1 cellular context compared by ENCODE assay signal in the genomic region with DNA sequence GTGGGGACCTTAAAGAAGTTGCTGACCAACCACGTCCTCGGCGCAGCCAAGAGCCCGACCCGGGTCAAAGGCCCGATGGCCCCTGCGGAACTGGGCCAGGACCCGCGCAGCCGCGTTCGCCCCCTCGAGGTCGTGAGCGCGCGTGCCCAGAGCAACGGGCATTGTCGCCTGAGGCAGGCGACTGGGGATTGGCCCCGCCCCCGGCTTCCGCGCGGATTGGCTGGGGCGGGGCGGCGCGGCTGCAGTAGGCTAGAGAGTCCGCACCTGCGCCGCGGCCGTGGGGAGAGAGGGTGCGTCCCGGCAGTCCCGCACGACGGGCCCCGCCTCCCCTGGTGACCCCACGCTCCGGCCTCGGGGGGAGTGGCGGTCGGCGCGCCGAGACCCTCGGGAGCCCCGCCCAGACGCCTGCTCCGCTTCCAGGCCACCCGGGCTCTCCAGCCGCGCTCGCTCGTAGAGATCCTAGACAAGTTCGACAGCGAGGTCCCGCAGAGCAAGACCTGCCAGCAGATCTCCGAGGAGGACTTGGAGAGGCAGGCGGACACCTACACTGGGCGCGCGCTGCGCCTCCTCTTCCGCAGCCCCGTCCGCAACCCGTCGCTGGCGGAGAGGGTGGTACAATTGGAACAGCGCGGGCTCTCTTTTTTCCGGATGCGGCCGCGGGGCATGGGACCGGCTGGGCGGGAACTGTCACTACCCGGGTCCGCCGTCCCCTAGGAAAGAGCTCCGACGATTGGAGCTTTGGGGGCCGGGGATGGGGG.
TF ChIP-seq lines count a peak whose summit lies in the region.

No MANE protein-coding gene starts in this region.

TF ChIP-seq in K562, 482 proteins besides CTCF, POLR2A, EP300 and RAD21 (continued from another document and continues in another):
- TF ChIP-seq, protein P1, sequence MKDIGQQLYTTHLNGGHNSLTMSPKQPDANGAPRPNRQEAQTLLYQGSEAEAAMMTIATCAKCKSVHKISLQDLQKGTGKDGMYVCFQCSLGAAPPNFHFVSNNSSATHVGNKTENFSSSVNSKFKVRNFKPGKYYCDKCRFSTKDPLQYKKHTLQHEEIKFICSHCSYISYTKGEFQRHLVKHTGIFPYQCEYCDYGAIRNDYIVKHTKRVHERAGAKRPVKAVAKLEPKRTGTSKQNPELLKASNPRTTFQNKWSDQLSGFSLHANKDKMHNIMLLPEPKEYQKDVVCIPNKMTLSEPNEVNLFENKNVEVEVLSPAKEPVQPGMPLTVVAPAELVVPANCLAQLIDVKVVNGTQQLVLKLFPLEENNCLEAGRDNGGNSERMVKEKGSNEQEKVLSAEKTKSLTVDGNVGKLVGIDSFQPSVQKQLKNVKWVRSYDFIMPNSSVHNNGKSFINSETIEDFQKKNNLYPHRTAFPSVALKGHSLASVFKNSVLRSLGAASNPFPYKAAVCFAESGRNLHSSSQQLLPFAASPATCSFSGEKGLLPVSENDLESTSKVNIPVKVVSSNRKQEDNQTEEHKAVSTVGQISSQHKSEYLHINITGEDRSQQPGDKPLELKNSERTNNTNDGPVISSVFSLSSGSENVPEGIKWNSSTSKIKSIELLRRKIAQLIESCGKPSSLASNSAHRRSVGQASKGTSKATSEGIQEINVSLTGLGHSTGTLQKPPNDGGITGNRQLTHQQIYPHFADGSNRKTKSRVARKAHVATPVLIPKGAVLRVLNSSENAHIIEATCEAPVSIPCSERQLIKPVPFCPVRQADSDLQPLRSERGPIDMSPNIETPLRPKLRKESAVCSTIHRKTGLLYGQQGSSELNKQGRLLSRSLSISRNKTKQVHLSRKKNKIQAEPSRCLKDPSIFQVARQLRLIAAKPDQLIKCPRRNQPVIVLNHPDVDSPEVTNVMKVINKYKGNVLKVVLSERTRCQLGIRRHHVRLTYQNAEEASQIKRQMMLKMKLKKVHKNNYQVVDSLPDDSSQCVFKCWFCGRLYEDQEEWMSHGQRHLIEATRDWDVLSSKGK (CRISPR knock-in tag; IDR thresholded peaks at IDR 0.05), result no peak
- TF ChIP-seq DDX20 (tag; IDR thresholded peaks at IDR 0.05; ENCODE audit: low read depth) (no peak), ZC3H4 (CRISPR knock-in tag; IDR thresholded peaks at IDR 0.05; ENCODE audit: borderline replicate concordance) (no peak), NR4A1 (CRISPR knock-in tag; IDR thresholded peaks at IDR 0.05) (no peak), NR4A1 (tag; IDR thresholded peaks at IDR 0.05) (no peak), ZC3H11A (IDR thresholded peaks at IDR 0.05; ENCODE audit: low read depth, low read length) (peak; percentile 44; the same call in 1 of the 2 replicates), ZNF232 (CRISPR knock-in tag; IDR thresholded peaks at IDR 0.05) (no peak), MAFK (IDR thresholded peaks at IDR 0.05; ENCODE audit: low read length) (peak; percentile 30; the same call in 1 of the 2 replicates), HDAC3 (IDR thresholded peaks at IDR 0.05; ENCODE audit: borderline replicate concordance, partially characterized antibody) (no peak), SPI1 (IDR thresholded peaks at IDR 0.05; ENCODE audit: borderline replicate concordance, low read depth, low read length) (peak; percentile 73; the same call in 1 of the 2 replicates), PHF20 (IDR thresholded peaks at IDR 0.05; ENCODE audit: partially characterized antibody) (no peak), ZFP36 (IDR thresholded peaks at IDR 0.05; ENCODE audit: low read depth, low read length, partially characterized antibody) (peak; percentile 36), SRSF9 (IDR thresholded peaks at IDR 0.05; ENCODE audit: borderline replicate concordance, low read depth, low read length) (no peak), SIX5 (IDR thresholded peaks at IDR 0.05; ENCODE audit: borderline replicate concordance in 1 of 2, insufficient read depth in 1 of 2, low read depth in 1 of 2, low read length in 2 of 2) (no peak), GATAD2B (IDR thresholded peaks at IDR 0.05; ENCODE audit: borderline replicate concordance) (no peak), SREBF1 (IDR thresholded peaks at IDR 0.05; ENCODE audit: borderline replicate concordance, low read depth, low read length) (0 out of 2 replicates have a peak, but pooled peaks have one; percentile 62), ATF1 (CRISPR knock-in tag; IDR thresholded peaks at IDR 0.05) (no peak), ATF1 (tag; IDR thresholded peaks at IDR 0.05) (no peak), ZNF699 (CRISPR knock-in tag; IDR thresholded peaks at IDR 0.05; ENCODE audit: insufficient replicate concordance) (no peak)
- TF ChIP-seq, protein P2, sequence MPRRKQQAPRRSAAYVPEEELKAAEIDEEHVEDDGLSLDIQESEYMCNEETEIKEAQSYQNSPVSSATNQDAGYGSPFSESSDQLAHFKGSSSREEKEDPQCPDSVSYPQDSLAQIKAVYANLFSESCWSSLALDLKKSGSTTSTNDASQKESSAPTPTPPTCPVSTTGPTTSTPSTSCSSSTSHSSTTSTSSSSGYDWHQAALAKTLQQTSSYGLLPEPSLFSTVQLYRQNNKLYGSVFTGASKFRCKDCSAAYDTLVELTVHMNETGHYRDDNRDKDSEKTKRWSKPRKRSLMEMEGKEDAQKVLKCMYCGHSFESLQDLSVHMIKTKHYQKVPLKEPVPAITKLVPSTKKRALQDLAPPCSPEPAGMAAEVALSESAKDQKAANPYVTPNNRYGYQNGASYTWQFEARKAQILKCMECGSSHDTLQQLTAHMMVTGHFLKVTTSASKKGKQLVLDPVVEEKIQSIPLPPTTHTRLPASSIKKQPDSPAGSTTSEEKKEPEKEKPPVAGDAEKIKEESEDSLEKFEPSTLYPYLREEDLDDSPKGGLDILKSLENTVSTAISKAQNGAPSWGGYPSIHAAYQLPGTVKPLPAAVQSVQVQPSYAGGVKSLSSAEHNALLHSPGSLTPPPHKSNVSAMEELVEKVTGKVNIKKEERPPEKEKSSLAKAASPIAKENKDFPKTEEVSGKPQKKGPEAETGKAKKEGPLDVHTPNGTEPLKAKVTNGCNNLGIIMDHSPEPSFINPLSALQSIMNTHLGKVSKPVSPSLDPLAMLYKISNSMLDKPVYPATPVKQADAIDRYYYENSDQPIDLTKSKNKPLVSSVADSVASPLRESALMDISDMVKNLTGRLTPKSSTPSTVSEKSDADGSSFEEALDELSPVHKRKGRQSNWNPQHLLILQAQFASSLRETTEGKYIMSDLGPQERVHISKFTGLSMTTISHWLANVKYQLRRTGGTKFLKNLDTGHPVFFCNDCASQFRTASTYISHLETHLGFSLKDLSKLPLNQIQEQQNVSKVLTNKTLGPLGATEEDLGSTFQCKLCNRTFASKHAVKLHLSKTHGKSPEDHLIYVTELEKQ (CRISPR knock-in tag; IDR thresholded peaks at IDR 0.05), result no peak
- TF ChIP-seq, protein P3, sequence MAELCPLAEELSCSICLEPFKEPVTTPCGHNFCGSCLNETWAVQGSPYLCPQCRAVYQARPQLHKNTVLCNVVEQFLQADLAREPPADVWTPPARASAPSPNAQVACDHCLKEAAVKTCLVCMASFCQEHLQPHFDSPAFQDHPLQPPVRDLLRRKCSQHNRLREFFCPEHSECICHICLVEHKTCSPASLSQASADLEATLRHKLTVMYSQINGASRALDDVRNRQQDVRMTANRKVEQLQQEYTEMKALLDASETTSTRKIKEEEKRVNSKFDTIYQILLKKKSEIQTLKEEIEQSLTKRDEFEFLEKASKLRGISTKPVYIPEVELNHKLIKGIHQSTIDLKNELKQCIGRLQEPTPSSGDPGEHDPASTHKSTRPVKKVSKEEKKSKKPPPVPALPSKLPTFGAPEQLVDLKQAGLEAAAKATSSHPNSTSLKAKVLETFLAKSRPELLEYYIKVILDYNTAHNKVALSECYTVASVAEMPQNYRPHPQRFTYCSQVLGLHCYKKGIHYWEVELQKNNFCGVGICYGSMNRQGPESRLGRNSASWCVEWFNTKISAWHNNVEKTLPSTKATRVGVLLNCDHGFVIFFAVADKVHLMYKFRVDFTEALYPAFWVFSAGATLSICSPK (IDR thresholded peaks at IDR 0.05; ENCODE audit: borderline replicate concordance), result no peak
- TF ChIP-seq, protein P4, sequence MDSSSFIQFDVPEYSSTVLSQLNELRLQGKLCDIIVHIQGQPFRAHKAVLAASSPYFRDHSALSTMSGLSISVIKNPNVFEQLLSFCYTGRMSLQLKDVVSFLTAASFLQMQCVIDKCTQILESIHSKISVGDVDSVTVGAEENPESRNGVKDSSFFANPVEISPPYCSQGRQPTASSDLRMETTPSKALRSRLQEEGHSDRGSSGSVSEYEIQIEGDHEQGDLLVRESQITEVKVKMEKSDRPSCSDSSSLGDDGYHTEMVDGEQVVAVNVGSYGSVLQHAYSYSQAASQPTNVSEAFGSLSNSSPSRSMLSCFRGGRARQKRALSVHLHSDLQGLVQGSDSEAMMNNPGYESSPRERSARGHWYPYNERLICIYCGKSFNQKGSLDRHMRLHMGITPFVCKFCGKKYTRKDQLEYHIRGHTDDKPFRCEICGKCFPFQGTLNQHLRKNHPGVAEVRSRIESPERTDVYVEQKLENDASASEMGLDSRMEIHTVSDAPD (CRISPR knock-in tag; IDR thresholded peaks at IDR 0.05), result no peak
- TF ChIP-seq, protein P5, sequence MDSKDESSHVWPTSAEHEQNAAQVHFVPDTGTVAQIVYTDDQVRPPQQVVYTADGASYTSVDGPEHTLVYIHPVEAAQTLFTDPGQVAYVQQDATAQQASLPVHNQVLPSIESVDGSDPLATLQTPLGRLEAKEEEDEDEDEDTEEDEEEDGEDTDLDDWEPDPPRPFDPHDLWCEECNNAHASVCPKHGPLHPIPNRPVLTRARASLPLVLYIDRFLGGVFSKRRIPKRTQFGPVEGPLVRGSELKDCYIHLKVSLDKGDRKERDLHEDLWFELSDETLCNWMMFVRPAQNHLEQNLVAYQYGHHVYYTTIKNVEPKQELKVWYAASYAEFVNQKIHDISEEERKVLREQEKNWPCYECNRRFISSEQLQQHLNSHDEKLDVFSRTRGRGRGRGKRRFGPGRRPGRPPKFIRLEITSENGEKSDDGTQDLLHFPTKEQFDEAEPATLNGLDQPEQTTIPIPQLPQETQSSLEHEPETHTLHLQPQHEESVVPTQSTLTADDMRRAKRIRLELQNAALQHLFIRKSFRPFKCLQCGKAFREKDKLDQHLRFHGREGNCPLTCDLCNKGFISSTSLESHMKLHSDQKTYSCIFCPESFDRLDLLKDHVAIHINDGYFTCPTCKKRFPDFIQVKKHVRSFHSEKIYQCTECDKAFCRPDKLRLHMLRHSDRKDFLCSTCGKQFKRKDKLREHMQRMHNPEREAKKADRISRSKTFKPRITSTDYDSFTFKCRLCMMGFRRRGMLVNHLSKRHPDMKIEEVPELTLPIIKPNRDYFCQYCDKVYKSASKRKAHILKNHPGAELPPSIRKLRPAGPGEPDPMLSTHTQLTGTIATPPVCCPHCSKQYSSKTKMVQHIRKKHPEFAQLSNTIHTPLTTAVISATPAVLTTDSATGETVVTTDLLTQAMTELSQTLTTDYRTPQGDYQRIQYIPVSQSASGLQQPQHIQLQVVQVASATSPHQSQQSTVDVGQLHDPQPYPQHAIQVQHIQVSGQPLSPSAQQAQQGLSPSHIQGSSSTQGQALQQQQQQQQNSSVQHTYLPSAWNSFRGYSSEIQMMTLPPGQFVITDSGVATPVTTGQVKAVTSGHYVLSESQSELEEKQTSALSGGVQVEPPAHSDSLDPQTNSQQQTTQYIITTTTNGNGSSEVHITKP (IDR thresholded peaks at IDR 0.05; ENCODE audit: partially characterized antibody), result no peak
- TF ChIP-seq, protein P6, sequence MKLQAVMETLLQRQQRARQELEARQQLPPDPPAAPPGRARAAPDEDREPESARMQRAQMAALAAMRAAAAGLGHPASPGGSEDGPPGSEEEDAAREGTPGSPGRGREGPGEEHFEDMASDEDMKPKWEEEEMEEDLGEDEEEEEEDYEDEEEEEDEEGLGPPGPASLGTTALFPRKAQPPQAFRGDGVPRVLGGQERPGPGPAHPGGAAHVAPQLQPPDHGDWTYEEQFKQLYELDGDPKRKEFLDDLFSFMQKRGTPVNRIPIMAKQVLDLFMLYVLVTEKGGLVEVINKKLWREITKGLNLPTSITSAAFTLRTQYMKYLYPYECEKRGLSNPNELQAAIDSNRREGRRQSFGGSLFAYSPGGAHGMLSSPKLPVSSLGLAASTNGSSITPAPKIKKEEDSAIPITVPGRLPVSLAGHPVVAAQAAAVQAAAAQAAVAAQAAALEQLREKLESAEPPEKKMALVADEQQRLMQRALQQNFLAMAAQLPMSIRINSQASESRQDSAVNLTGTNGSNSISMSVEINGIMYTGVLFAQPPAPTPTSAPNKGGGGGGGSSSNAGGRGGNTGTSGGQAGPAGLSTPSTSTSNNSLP (IDR thresholded peaks at IDR 0.05; ENCODE audit: borderline replicate concordance, low read depth, low read length), result no peak
- TF ChIP-seq, protein P7, sequence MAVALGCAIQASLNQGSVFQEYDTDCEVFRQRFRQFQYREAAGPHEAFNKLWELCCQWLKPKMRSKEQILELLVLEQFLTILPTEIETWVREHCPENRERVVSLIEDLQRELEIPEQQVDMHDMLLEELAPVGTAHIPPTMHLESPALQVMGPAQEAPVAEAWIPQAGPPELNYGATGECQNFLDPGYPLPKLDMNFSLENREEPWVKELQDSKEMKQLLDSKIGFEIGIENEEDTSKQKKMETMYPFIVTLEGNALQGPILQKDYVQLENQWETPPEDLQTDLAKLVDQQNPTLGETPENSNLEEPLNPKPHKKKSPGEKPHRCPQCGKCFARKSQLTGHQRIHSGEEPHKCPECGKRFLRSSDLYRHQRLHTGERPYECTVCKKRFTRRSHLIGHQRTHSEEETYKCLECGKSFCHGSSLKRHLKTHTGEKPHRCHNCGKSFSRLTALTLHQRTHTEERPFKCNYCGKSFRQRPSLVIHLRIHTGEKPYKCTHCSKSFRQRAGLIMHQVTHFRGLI (CRISPR knock-in tag; IDR thresholded peaks at IDR 0.05), result no peak
- TF ChIP-seq, protein P8, sequence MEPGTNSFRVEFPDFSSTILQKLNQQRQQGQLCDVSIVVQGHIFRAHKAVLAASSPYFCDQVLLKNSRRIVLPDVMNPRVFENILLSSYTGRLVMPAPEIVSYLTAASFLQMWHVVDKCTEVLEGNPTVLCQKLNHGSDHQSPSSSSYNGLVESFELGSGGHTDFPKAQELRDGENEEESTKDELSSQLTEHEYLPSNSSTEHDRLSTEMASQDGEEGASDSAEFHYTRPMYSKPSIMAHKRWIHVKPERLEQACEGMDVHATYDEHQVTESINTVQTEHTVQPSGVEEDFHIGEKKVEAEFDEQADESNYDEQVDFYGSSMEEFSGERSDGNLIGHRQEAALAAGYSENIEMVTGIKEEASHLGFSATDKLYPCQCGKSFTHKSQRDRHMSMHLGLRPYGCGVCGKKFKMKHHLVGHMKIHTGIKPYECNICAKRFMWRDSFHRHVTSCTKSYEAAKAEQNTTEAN (CRISPR knock-in tag; IDR thresholded peaks at IDR 0.05), result no peak
- TF ChIP-seq, protein P9, sequence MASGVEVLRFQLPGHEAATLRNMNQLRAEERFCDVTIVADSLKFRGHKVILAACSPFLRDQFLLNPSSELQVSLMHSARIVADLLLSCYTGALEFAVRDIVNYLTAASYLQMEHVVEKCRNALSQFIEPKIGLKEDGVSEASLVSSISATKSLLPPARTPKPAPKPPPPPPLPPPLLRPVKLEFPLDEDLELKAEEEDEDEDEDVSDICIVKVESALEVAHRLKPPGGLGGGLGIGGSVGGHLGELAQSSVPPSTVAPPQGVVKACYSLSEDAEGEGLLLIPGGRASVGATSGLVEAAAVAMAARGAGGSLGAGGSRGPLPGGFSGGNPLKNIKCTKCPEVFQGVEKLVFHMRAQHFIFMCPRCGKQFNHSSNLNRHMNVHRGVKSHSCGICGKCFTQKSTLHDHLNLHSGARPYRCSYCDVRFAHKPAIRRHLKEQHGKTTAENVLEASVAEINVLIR (CRISPR knock-in tag; IDR thresholded peaks at IDR 0.05), result no peak
- TF ChIP-seq, protein P10, sequence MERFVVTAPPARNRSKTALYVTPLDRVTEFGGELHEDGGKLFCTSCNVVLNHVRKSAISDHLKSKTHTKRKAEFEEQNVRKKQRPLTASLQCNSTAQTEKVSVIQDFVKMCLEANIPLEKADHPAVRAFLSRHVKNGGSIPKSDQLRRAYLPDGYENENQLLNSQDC (CRISPR knock-in tag; IDR thresholded peaks at IDR 0.05), result no peak
